6 cellular contexts compared by ENCODE assay signal in genomic region chr1:154956557-154956956, GRCh38.
DNase-seq lines count a peak whose midpoint lies in the region; ATAC-seq and TF ChIP-seq lines count a peak whose summit lies in the region.

No MANE protein-coding gene starts in this region.

- no peak for TF ChIP-seq CTCF in RWPE1 (conservative IDR thresholded peaks at IDR 0.05; ENCODE audit: low read depth)
- TF ChIP-seq CTCF in fibroblast of mammary gland (conservative IDR thresholded peaks at IDR 0.05; ENCODE audit: control insufficient read depth, insufficient read depth, low read depth, low read length) = no peak

- CTCF ChIA-PET in RWPE1 (lab: Yijun Ruan, JAX) = interaction anchor here (0.6 to 1.2 kb wide), 3 partner anchors 33 to 252 kb away, joined by 4 to 5 read pairs (median 4); partner anchors contain the start of gene MTX1

- peaks cover 10% of the 10 kb centered on the region for H3K36me3 Mint-ChIP-seq in stimulated activated memory B cell treated with anti-CD40 and anti-IgM and Interleukin-4, amounts not matched to agents 10 μg/mL and 1 μg/mL and 100 μg/mL, for 72 hours

- POLR2A ChIA-PET in RWPE1 (lab: Yijun Ruan, JAX; ENCODE audit: low non-redundant PET) = interaction anchor here (0.6 kb wide), 1 partner anchor 580 kb away, joined by 3 read pairs; no protein-coding TSS in a partner anchor

- H3K4me3 Mint-ChIP-seq in stimulated activated memory B cell treated with anti-CD40 and anti-IgM and Interleukin-4, amounts not matched to agents 10 μg/mL and 1 μg/mL and 100 μg/mL, for 72 hours = peak overlapping the region; percentile 92

- no peak for DNase-seq in RWPE1 (ENCODE audit: low spot score)
- no peak for DNase-seq in fibroblast of mammary gland (ENCODE audit: low read depth)
- DNase-seq in activated gamma-delta T cell (lab: John Stamatoyannopoulos, UW) = no peak
- DNase-seq in NCI-H345 (lab: John Stamatoyannopoulos, UW) = no peak
- no peak for DNase-seq in pons (ENCODE audit: low spot score)

- H3K27ac ChIP-seq in RWPE1 = peak overlapping the region; percentile 80

- peaks cover 75% of the 10 kb centered on the region for H3K4me1 Mint-ChIP-seq in stimulated activated memory B cell treated with anti-CD40 and anti-IgM and Interleukin-4, amounts not matched to agents 10 μg/mL and 1 μg/mL and 100 μg/mL, for 72 hours

- no peak for ATAC-seq in stimulated activated memory B cell treated with anti-CD40 and anti-IgM and Interleukin-4, amounts not matched to agents 10 μg/mL and 1 μg/mL and 100 μg/mL, for 72 hours

- H3K27ac Mint-ChIP-seq in stimulated activated memory B cell treated with anti-CD40 and anti-IgM and Interleukin-4, amounts not matched to agents 10 μg/mL and 1 μg/mL and 100 μg/mL, for 72 hours = peak overlapping the region; percentile 91

- no peaks in the 10 kb centered on the region for H3K27me3 Mint-ChIP-seq in stimulated activated memory B cell treated with anti-CD40 and anti-IgM and Interleukin-4, amounts not matched to agents 10 μg/mL and 1 μg/mL and 100 μg/mL, for 72 hours

- H3K4me3 ChIP-seq in fibroblast of mammary gland (ENCODE audit: control insufficient read depth, low read depth, low read length) = peak overlapping the region; percentile 55

- H3K9me3 Mint-ChIP-seq in stimulated activated memory B cell treated with anti-CD40 and anti-IgM and Interleukin-4, amounts not matched to agents 10 μg/mL and 1 μg/mL and 100 μg/mL, for 72 hours = no peaks in the 10 kb centered on the region
